ENCODE assay signal across 8 cellular contexts in the genomic region with DNA sequence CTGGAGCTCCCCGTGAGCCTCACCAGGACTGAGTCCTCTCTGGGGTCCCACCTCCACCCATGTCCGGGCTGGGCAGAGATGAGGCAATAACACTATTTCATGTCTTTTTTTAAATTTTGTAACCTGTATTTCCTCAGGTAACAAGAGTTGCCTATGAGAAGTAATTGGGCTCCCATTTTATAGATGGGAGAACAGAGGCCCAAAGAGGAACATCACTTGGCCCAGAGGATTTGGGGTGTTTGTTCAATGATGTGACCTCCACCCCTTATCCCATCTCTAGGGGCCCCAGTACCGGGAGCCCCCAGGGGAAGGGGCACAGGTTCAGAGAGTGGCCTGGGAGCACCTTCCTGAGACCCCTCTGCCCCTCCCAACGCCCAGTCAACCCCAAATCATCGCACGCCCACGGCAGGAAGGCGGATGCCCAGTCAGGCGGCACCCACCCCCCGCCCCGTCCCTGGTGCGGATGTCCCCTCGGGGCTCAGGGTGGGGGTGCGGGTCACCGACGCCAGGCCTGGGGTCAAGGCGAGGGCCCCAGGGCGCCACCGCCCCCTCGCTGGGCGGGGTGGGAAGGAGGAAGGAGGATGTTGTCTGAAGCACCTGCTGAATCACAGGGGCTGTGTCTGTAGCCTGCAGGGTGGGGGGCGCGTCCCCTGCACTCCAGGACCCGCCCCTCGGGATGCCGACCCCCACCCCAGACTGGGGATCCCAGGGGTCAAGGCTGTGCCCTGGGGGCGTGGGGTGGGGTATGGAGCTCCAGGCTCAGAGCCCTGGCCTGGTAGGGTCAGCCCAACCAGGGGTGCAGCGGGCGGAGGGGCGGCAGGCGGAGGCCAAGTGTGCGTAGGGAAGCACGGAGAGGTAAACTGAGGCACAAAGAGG. TPM values are rescaled to one million over a fixed set of nuclear protein-coding genes. Genes with fewer than 3 reads are reported as not detected.
DNase-seq lines count a peak whose midpoint lies in the region; ATAC-seq and TF ChIP-seq lines count a peak whose summit lies in the region.

No MANE protein-coding gene starts in this region.

- H3K4me1 Mint-ChIP-seq in CD14-positive monocyte: peaks cover 54% of the 10 kb centered on the region
- H3K4me1 Mint-ChIP-seq in brain: peaks cover 65% of the 10 kb centered on the region

- H3K9me3 ChIP-seq in PC-9 (ENCODE audit: insufficient read depth, low read depth): no peaks in the 10 kb centered on the region
- no peaks in the 10 kb centered on the region for H3K9me3 ChIP-seq in lower lobe of right lung
- no peaks in the 10 kb centered on the region for H3K9me3 ChIP-seq in thoracic aorta

- ATAC-seq in GM21717 (IDR thresholded peaks at IDR 0.05; ENCODE audit: unreplicated experiment) (peak; percentile 0), lower lobe of right lung (peak; percentile 2 to 4), thoracic aorta (ENCODE audit: insufficient number of reproducible peaks, low FRiP score, low read depth) (no peak), HG03378 (IDR thresholded peaks at IDR 0.05; ENCODE audit: unreplicated experiment) (no peak)

- intact Hi-C loops in CD14-positive monocyte (cut with micrococcal nuclease): loop anchor here in 1 of 2 donors (1.0 kb wide), 1 partner anchor 8 kb away; no protein-coding TSS in a partner anchor
- intact Hi-C loops in PC-9 (cut with micrococcal nuclease; ENCODE audit: unreplicated experiment): no loop called here
- intact Hi-C loops in lower lobe of right lung (cut with DNase I): no loop called here

- H3K9me2 ChIP-seq in PC-9 (ENCODE audit: insufficient read depth): no peaks in the 10 kb centered on the region

- no peaks in the 10 kb centered on the region; the same call in 1 of the 2 replicates for H3K36me3 ChIP-seq in PC-9 (ENCODE audit: low read depth)
- peaks cover 31% of the 10 kb centered on the region for H3K36me3 ChIP-seq in lower lobe of right lung
- H3K36me3 ChIP-seq in thoracic aorta: peaks cover 27% of the 10 kb centered on the region

- H2AFZ ChIP-seq in PC-9: no peak overlapping the region

- H3K4me3 ChIP-seq in PC-9 (peak overlapping the region; percentile 40; the same call in 1 of the 2 replicates), lower lobe of right lung (peak overlapping the region; percentile 76), thoracic aorta (peak overlapping the region; percentile 82)

- BruUV-seq in PC-9 (replicated peaks; lab: Mats Ljungman, UMichigan): no TSS peak

- peak overlapping the region; percentile 93 to 97 (median 96) for H3K27ac Mint-ChIP-seq in CD14-positive monocyte
- peak overlapping the region in 4 of 5 experiments; percentile 69 to 92 (median 82) for H3K27ac Mint-ChIP-seq in brain

- H3K9me3 Mint-ChIP-seq in CD14-positive monocyte (no peaks in the 10 kb centered on the region), brain (peaks cover 0 to 4% (median 0%) of the 10 kb centered on the region in 5 experiments)

- peak overlapping the region; percentile 74 for H3K4me2 ChIP-seq in PC-9

- POLR2A ChIA-PET in PC-9 (lab: Charles Lee; ENCODE audit: unreplicated experiment): interaction anchor here (0.5 kb wide), 1 partner anchor 9 kb away, joined by 4 read pairs; a partner anchor contains a TSS

- peaks cover 3 to 10% (median 9%) of the 10 kb centered on the region in 3 donors for H3K27me3 Mint-ChIP-seq in CD14-positive monocyte (ENCODE audit: low read depth in 3 of 3)
- H3K27me3 Mint-ChIP-seq in brain: no peaks in the 10 kb centered on the region

- H3K36me3 Mint-ChIP-seq in CD14-positive monocyte: peaks cover 25 to 36% of the 10 kb centered on the region in 2 donors
- H3K36me3 Mint-ChIP-seq in brain: peaks cover 26% of the 10 kb centered on the region

- DNase-seq in CD14-positive monocyte (ENCODE audit: low spot score) (peak; percentile 86), PC-9 (peak; percentile 65 to 82), lower lobe of right lung (peak; percentile 72), thoracic aorta (ENCODE audit: low spot score) (no peak), NCI-H510A treated with DMSO at 0.1 percent for 48 hours (lab: John Stamatoyannopoulos, UW) (no peak)

- TF ChIP-seq CTCF in CD14-positive monocyte (IDR thresholded peaks at IDR 0.05) (no peak), PC-9 (conservative IDR thresholded peaks at IDR 0.05) (no peak), brain (conservative IDR thresholded peaks at IDR 0.05) (no peak), lower lobe of right lung (IDR thresholded peaks at IDR 0.05) (no peak), thoracic aorta (IDR thresholded peaks at IDR 0.05) (no peak)

- CTCF ChIA-PET in PC-9 (lab: Charles Lee): no interaction called here

- peaks cover 9% of the 10 kb centered on the region; the same call in 1 of the 2 replicates for H4K20me1 ChIP-seq in PC-9 (ENCODE audit: insufficient read depth)

- H3K4me3 Mint-ChIP-seq in CD14-positive monocyte: peak overlapping the region; percentile 85 to 89
- H3K4me3 Mint-ChIP-seq in brain: peak overlapping the region; percentile 31 to 92 (median 62)

- peaks cover 62% of the 10 kb centered on the region for H3F3A ChIP-seq in PC-9 (ENCODE audit: insufficient read depth, low read depth)

- H3K4me1 ChIP-seq in PC-9 (replicated peaks; ENCODE audit: insufficient read depth) (peaks cover 57% of the 10 kb centered on the region), lower lobe of right lung (peaks cover 82% of the 10 kb centered on the region), thoracic aorta (ENCODE audit: control insufficient read depth in 1 of 2, low read depth in 2 of 2) (peaks cover 56 to 77% of the 10 kb centered on the region in 2 donors)

- no peaks in the 10 kb centered on the region for H3K27me3 ChIP-seq in PC-9 (ENCODE audit: insufficient read depth, low read depth)
- H3K27me3 ChIP-seq in lower lobe of right lung (ENCODE audit: low read depth): no peaks in the 10 kb centered on the region
- H3K27me3 ChIP-seq in thoracic aorta (replicated peaks; ENCODE audit: insufficient read depth): no peaks in the 10 kb centered on the region

- H3K27ac ChIP-seq in PC-9 (peak overlapping the region; percentile 92), lower lobe of right lung (peak overlapping the region; percentile 98), thoracic aorta (peak overlapping the region; percentile 76 to 95)

- H3K79me2 ChIP-seq in PC-9 (ENCODE audit: low read depth): peaks cover 30% of the 10 kb centered on the region

RNA-seq across cellular contexts. Expression of a gene that starts 9.0 kb away (rescaled TPM):
- 10 to 100 TPM; 39.6 to 51.1 TPM for polyA plus RNA-seq in CD14-positive monocyte
- total RNA-seq in PC-9 (2021): 86.9 and 143 TPM in 2 replicates
- polyA plus RNA-seq in brain (ENCODE audit: insufficient read depth, low read depth, low replicate concordance): 617 TPM
- 352 TPM for total RNA-seq in lower lobe of right lung
- 100 to 1,000 TPM; 492 to 644 TPM for total RNA-seq in thoracic aorta

RNA-seq across cellular contexts. Expression of a gene that starts 11.7 kb away (rescaled TPM):
- polyA plus RNA-seq in CD14-positive monocyte (10 to 100 TPM in 1 of 2 donors, 1 to 10 TPM in 1; 5.6 to 11.0 TPM), brain (ENCODE audit: insufficient read depth, low read depth, low replicate concordance) (79.7 TPM)
- total RNA-seq in PC-9 (2021) (61.4 and 92.0 TPM in 2 replicates), lower lobe of right lung (76.3 TPM), thoracic aorta (100 to 1,000 TPM in 1 of 2 donors, 10 to 100 TPM in 1; 80.1 to 124 TPM)

RNA-seq across cellular contexts. Expression of a gene that starts 15.2 kb away (rescaled TPM):
- polyA plus RNA-seq in CD14-positive monocyte: 10 to 100 TPM; 40.0 to 56.2 TPM
- 51.8 and 64.2 TPM in 2 replicates for total RNA-seq in PC-9 (2021)
- 60.8 TPM for polyA plus RNA-seq in brain (ENCODE audit: insufficient read depth, low read depth, low replicate concordance)
- 43.5 TPM for total RNA-seq in lower lobe of right lung
- 10 to 100 TPM; 18.8 to 40.8 TPM for total RNA-seq in thoracic aorta

RNA-seq across cellular contexts. Expression of a gene that starts 18.6 kb away (rescaled TPM):
- 100 to 1,000 TPM; 143 to 160 TPM for polyA plus RNA-seq in CD14-positive monocyte
- total RNA-seq in PC-9 (2021): 157 and 214 TPM in 2 replicates
- polyA plus RNA-seq in brain (ENCODE audit: insufficient read depth, low read depth, low replicate concordance): 365 TPM
- 116 TPM for total RNA-seq in lower lobe of right lung
- total RNA-seq in thoracic aorta: 10 to 100 TPM; 40.4 to 45.1 TPM

RNA-seq across cellular contexts. Expression of a gene that starts 22.3 kb away (rescaled TPM):
- polyA plus RNA-seq in CD14-positive monocyte (not detected), brain (ENCODE audit: insufficient read depth, low read depth, low replicate concordance) (11.2 TPM)
- total RNA-seq in PC-9 (2021) (1.8 and 1.9 TPM in 2 replicates), lower lobe of right lung (0.41 TPM), thoracic aorta (1 to 10 TPM in 1 of 2 donors, under 1 TPM in 1; 0.27 to 1.9 TPM)

Comparison
In these comparisons a context has a peak if more than half of its experiments do, and no peak if none do; other contexts are left out.
1. DNase-seq: peak in CD14-positive monocyte (single experiment), PC-9 (2 of 2) and lower lobe of right lung (single experiment); none in thoracic aorta (single experiment) and NCI-H510A treated with DMSO at 0.1 percent for 48 hours (single experiment).
2. ATAC-seq: peak in GM21717 (single experiment) and lower lobe of right lung (2 of 2); none in thoracic aorta (single experiment) and HG03378 (single experiment).
3. Peak in every context shown above with its lines, with median percentiles within 50 percentile points of each other: H3K27ac ChIP-seq and H3K4me3 ChIP-seq.